Comparison of ENCODE assay signal across 10 cellular contexts in the genomic region with DNA sequence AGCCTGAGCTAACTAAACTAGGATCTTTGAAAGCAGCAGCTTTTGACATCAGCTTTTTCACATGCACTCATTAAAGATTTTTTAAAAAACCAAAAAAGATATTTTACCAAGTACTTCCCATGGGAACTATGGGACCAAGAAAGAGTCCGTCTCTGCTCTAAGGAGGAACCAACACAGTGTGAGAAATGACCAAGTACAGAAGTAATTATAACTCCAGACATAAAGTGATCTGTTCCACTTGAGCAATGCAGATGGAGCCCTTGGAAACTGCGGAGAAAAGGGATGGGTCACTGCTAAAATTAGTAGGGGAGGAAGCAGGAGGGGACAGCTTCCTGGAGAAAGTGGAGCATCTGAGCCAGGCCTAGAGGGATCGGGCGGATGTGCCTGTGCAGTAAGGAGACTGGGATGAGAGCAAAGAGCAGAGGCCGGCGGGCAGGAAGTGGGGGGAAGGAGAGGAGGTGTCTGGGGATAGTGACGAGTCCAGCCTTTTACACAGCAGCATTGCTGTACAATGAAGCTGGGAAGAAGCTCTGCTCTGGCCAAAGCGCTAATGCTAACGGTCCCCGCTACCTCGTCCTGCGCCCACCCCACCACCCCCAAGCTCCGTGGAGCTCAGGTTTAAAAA. TPM values are rescaled to one million over a fixed set of nuclear protein-coding genes. Genes with fewer than 3 reads are reported as not detected.
DNase-seq lines count a peak whose midpoint lies in the region; ATAC-seq, FAIRE-seq and TF ChIP-seq lines count a peak whose summit lies in the region.
"Had no signal": no experiment of that assay in that cellular context is flagged by ENCODE, and none has a peak within 500 bp of the region (broad histone marks: within the 10 kb centered on the region; RNA-seq: fewer than 3 reads in every experiment).

No MANE protein-coding gene starts in this region.

- FAIRE-seq in HTR-8/SVneo (lab: Jason Lieb, UNC): no peak
- FAIRE-seq: bronchial epithelial cell had no signal

- no peak for ATAC-seq in HG03045 (IDR thresholded peaks at IDR 0.05; ENCODE audit: unreplicated experiment)

- intact Hi-C loops in adrenal gland (cut with DNase I): no loop called here

- H3K9me3 ChIP-seq in adrenal gland (replicated peaks in 1 of 3) (no peaks in the 10 kb centered on the region), skeletal muscle satellite cell (replicated peaks; ENCODE audit: low read length) (no peaks in the 10 kb centered on the region)

- no peaks in the 10 kb centered on the region for H3K27me3 ChIP-seq in adrenal gland
- H3K27me3 ChIP-seq in skeletal muscle satellite cell (ENCODE audit: control insufficient read depth, insufficient read depth, low read length): peaks cover 32% of the 10 kb centered on the region

- WGBS in adrenal gland, 4 donors: 62 to 71% (median 66%) methylated on average over 13 of the region's 13 CpGs

- H3K4me3 ChIP-seq in adrenal gland (no peak overlapping the region), skeletal muscle satellite cell (ENCODE audit: low read length) (peak overlapping the region; percentile 5)

- H3K36me3 ChIP-seq in adrenal gland (replicated peaks in 1 of 2): no peaks in the 10 kb centered on the region
- no peaks in the 10 kb centered on the region for H3K36me3 ChIP-seq in skeletal muscle satellite cell (ENCODE audit: insufficient read depth, low read length)

- TF ChIP-seq CTCF in adrenal gland (IDR thresholded peaks at IDR 0.05): no peak

- peak overlapping the region; percentile 52 for H3K9ac ChIP-seq in skeletal muscle satellite cell (ENCODE audit: low read depth, low read length)

- TF ChIP-seq POLR2A in adrenal gland (IDR thresholded peaks at IDR 0.05): no peak

- H3K27ac ChIP-seq in adrenal gland: peak overlapping the region in 1 of 5 donors; percentile 73
- H3K27ac ChIP-seq: epithelial cell of prostate had no signal

- peak overlapping the region; percentile 57 for H3K4me2 ChIP-seq in skeletal muscle satellite cell (ENCODE audit: low read length)

- peak; percentile 25 for DNase-seq in HCEC 1CT
- DNase-seq in adrenal gland: peak in 6 of 7 donors; percentile 40 to 72 (median 51)
- DNase-seq in islet precursor cell: peak; percentile 74
- no peak for DNase-seq in NCI-H1436 (lab: John Stamatoyannopoulos, UW)
- DNase-seq in HTR-8/SVneo (ENCODE audit: insufficient read length, low spot score): no peak
- DNase-seq: activated effector memory CD4-positive, alpha-beta T cell treated with Interleukin-2 at 50 U/mL for 16 hours had no signal

- peaks cover 0 to 12% of the 10 kb centered on the region in 2 donors for H3K4me1 ChIP-seq in adrenal gland (replicated peaks in 1 of 2)
- peaks cover 16% of the 10 kb centered on the region for H3K4me1 ChIP-seq in skeletal muscle satellite cell (ENCODE audit: control insufficient read depth, insufficient read depth, low read length)

RNA-seq across cellular contexts. Expression of a gene that starts 53.2 kb away (rescaled TPM):
- 10 to 100 TPM; 22.8 to 59.3 (median 38.8) TPM for total RNA-seq in adrenal gland
- 10 to 100 TPM; 14.3 to 34.3 (median 34.2) TPM for polyA plus RNA-seq in adrenal gland
- 0.87 and 1.0 TPM in 2 replicates for total RNA-seq in skeletal muscle satellite cell (2012; rRNA removed)

Comparison
In these comparisons a context has a peak if more than half of its experiments do, and no peak if none do; other contexts are left out.
1. DNase-seq: peak in HCEC 1CT (single experiment), adrenal gland (6 of 7) and islet precursor cell (single experiment); none in NCI-H1436 (single experiment) and HTR-8/SVneo (single experiment).